19 cellular contexts compared by ENCODE assay signal in the genomic region with DNA sequence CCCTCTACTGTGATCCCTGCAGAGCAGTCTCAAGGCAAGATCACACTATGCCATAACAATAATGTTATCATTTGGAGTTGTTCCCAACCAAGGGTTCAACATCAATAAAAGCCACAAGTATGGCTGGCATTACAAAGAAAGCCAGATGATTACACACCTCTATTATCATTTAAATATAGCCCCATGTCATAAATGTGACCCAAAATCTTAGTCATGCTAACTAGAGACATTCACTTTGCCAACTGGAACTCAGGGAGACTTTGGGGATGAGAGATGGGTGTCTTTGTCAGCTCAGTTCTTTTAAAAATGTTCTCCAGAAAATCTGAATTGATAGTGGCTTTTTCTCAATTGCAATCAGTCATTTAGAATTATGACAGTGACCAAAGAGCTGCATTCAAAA. TPM values are rescaled to one million over a fixed set of nuclear protein-coding genes. Genes with fewer than 3 reads are reported as not detected.
DNase-seq lines count a peak whose midpoint lies in the region; ATAC-seq, FAIRE-seq and TF ChIP-seq lines count a peak whose summit lies in the region.
"Had no signal": no experiment of that assay in that cellular context is flagged by ENCODE, and none has a peak within 500 bp of the region (broad histone marks: within the 10 kb centered on the region; RNA-seq: fewer than 3 reads in every experiment).

No MANE protein-coding gene starts in this region.

- no peak overlapping the region for H2AFZ ChIP-seq in endothelial cell of umbilical vein (ENCODE audit: low read depth, low read length)

- H3K9ac ChIP-seq in endothelial cell of umbilical vein (replicated peaks; ENCODE audit: extremely low read depth, insufficient read depth, low read length): no peak overlapping the region

- ATAC-seq in GM18520 (IDR thresholded peaks at IDR 0.05; ENCODE audit: unreplicated experiment): no peak
- ATAC-seq: A549 had no signal

- TF ChIP-seq POLR2A in endothelial cell of umbilical vein (IDR thresholded peaks at IDR 0.05; ENCODE audit: low read depth, low read length) (no peak), thyroid gland (IDR thresholded peaks at IDR 0.05) (no peak)

- H3K27ac ChIP-seq in endothelial cell of umbilical vein (ENCODE audit: insufficient read depth, low read depth, low read length) (no peak overlapping the region), thyroid gland (peak overlapping the region; percentile 4 to 51 (median 8))
- H3K27ac ChIP-seq: A549, C4-2B had no signal

- H3K27me3 ChIP-seq in endothelial cell of umbilical vein (ENCODE audit: control insufficient read depth in 2 of 2, insufficient read depth in 2 of 2, low read length in 2 of 2): no peaks in the 10 kb centered on the region
- no peaks in the 10 kb centered on the region for H3K27me3 ChIP-seq in thyroid gland

- CTCF ChIA-PET in endothelial cell of umbilical vein (lab: Charles Lee): interaction anchor here (0.7 to 3.4 kb wide), 9 partner anchors 9 to 171 kb away, joined by 3 to 78 read pairs (median 3); no protein-coding TSS in a partner anchor

- POLR2A ChIA-PET in endothelial cell of umbilical vein (lab: Charles Lee): no interaction called here

- TF ChIP-seq CTCF in endothelial cell of umbilical vein (IDR thresholded peaks at IDR 0.05; ENCODE audit: extremely low read depth in 1 of 2, insufficient read depth in 1 of 2, low read depth in 1 of 2, low read length in 2 of 2) (no peak), thyroid gland (IDR thresholded peaks at IDR 0.05) (no peak)

- peak overlapping the region; percentile 32 for H3K4me2 ChIP-seq in endothelial cell of umbilical vein (ENCODE audit: insufficient read depth, low read length)
- H3K4me2 ChIP-seq: A549 had no signal

- no peaks in the 10 kb centered on the region for H4K20me1 ChIP-seq in endothelial cell of umbilical vein (replicated peaks; ENCODE audit: control insufficient read depth, extremely low read depth, insufficient read depth, low read length)

- H3K9me1 ChIP-seq in endothelial cell of umbilical vein (replicated peaks; ENCODE audit: control insufficient read depth, extremely low read depth, insufficient read depth, low read length): no peaks in the 10 kb centered on the region

- intact Hi-C loops in endothelial cell of umbilical vein (cut with micrococcal nuclease): loop anchor here (1.0 to 2.0 kb wide), 6 partner anchors 45 to 194 kb away; no protein-coding TSS in a partner anchor
- intact Hi-C loops in thyroid gland (cut with DNase I): loop anchor here (5.0 kb wide), 1 partner anchor 161 kb away; no protein-coding TSS in a partner anchor

- no peak overlapping the region for H3K4me3 ChIP-seq in endothelial cell of umbilical vein (replicated peaks in 1 of 3; ENCODE audit: insufficient read depth in 1 of 3, low read depth in 1 of 3, low read length in 3 of 3)
- H3K4me3 ChIP-seq in thyroid gland (replicated peaks in 1 of 3): no peak overlapping the region
- H3K4me3 ChIP-seq: A549 had no signal

- peak; percentile 23 for DNase-seq in NCI-H345 (lab: John Stamatoyannopoulos, UW)
- DNase-seq in NCI-H345 treated with DMSO at 0.1 percent for 48 hours (lab: John Stamatoyannopoulos, UW; ENCODE audit: unreplicated experiment): no peak
- peak; percentile 5 for DNase-seq in M059J (ENCODE audit: low read depth)
- DNase-seq in endothelial cell of umbilical vein (ENCODE audit: low read depth, low spot score): no peak
- no peak for DNase-seq in thyroid gland
- DNase-seq in MV-4-11 (lab: John Stamatoyannopoulos, UW): no peak
- no peak for DNase-seq in SHP77 (lab: John Stamatoyannopoulos, UW)
- DNase-seq: HFFc6; NCI-H1436 treated with DMSO at 0.1 percent for 48 hours; NCI-H2081 treated with DMSO at 0.1 percent for 48 hours; NCI-H2227 treated with DMSO at 0.1 percent for 48 hours; NCI-H526; NK-92 treated with Interleukin-12 subunit alpha and Interleukin-12 subunit beta, amount 100 ng/mL, for 24 hours; SIG-M5 had no signal

- no peaks in the 10 kb centered on the region for H3K36me3 ChIP-seq in endothelial cell of umbilical vein (ENCODE audit: control insufficient read depth in 2 of 2, extremely low read depth in 1 of 2, insufficient read depth in 2 of 2, low read length in 2 of 2)
- H3K36me3 ChIP-seq in thyroid gland: no peaks in the 10 kb centered on the region

- peaks cover 26% of the 10 kb centered on the region for H3K4me1 ChIP-seq in endothelial cell of umbilical vein (ENCODE audit: control insufficient read depth, extremely low read depth, insufficient read depth, low read length)
- H3K4me1 ChIP-seq in thyroid gland: peaks cover 46 to 56% of the 10 kb centered on the region in 2 donors
- H3K4me1 ChIP-seq: A549 had no signal

- no peak for FAIRE-seq in endothelial cell of umbilical vein (lab: Jason Lieb, UNC)
- FAIRE-seq: GM12891, GM18507 had no signal

- dilution Hi-C loops in endothelial cell of umbilical vein (cut with MboI; ENCODE audit: extremely low pct_ligation_motif_present, low sequenced_read_pairs): no loop called here

- no peaks in the 10 kb centered on the region for H3K9me3 ChIP-seq in endothelial cell of umbilical vein (replicated peaks; ENCODE audit: control insufficient read depth, insufficient read depth, low read length)
- no peaks in the 10 kb centered on the region for H3K9me3 ChIP-seq in thyroid gland
- H3K9me3 ChIP-seq: A549 had no signal

- no peaks in the 10 kb centered on the region for H3K79me2 ChIP-seq in endothelial cell of umbilical vein (ENCODE audit: control insufficient read depth, insufficient read depth, low read length)

- no TSS peak for BruUV-seq in endothelial cell of umbilical vein (replicated peaks; lab: Mats Ljungman, UMichigan)

TF ChIP-seq in endothelial cell of umbilical vein, 7 proteins besides CTCF, POLR2A, EP300 and RAD21:
- TF ChIP-seq MYC (IDR thresholded peaks at IDR 0.05; ENCODE audit: low read depth, low read length): no peak
- no peak for TF ChIP-seq JUN (IDR thresholded peaks at IDR 0.05; ENCODE audit: borderline replicate concordance, insufficient read depth, insufficient read length, low read depth)
- no peak for TF ChIP-seq EZH2 (IDR thresholded peaks at IDR 0.05; ENCODE audit: borderline replicate concordance, low read depth, low read length, severe bottlenecking)
- TF ChIP-seq MAX (IDR thresholded peaks at IDR 0.05; ENCODE audit: insufficient read depth, insufficient read length): no peak
TF ChIP-seq in endothelial cell of umbilical vein: peak in this region for 0.

RNA-seq across cellular contexts. Expression of gene RALGAPA2, which starts 46.5 kb away (rescaled TPM):
- 9.5 and 12.0 TPM in 2 replicates for total RNA-seq in M059J (2014; rRNA removed; shearing (Covaris generic))
- 39.7 and 46.8 TPM in 2 replicates for total RNA-seq in endothelial cell of umbilical vein
- 8.1 and 10.0 TPM in 2 replicates for polyA plus RNA-seq in endothelial cell of umbilical vein
- polyA plus RNA-seq in endothelial cell of umbilical vein (2011; cell fraction: cytosol; rRNA removed): 9.7 and 9.9 TPM in 2 replicates
- 34.7 and 38.6 TPM in 2 replicates for polyA plus RNA-seq in endothelial cell of umbilical vein (2011; cell fraction: nucleus; rRNA removed)
- polyA plus RNA-seq in endothelial cell of umbilical vein (2012): 14.3 and 14.9 TPM in 2 replicates
- 45.8 and 48.3 TPM in 2 replicates for polyA minus RNA-seq in endothelial cell of umbilical vein
- polyA minus RNA-seq in endothelial cell of umbilical vein (2011; cell fraction: cytosol; rRNA and poly(A)+ RNA removed): 3.3 TPM
- 92.9 and 113 TPM in 2 replicates for polyA minus RNA-seq in endothelial cell of umbilical vein (2011; cell fraction: nucleus; rRNA and poly(A)+ RNA removed)
- 100 to 1,000 TPM in 1 of 4 donors, 10 to 100 TPM in 3; 89.7 to 126 (median 97.8) TPM for total RNA-seq in thyroid gland

Comparison
In these comparisons a context has a peak if more than half of its experiments do, and no peak if none do; other contexts are left out.
1. DNase-seq: peak in NCI-H345 (single experiment) and M059J (single experiment); none in NCI-H345 treated with DMSO at 0.1 percent for 48 hours (single experiment), endothelial cell of umbilical vein (single experiment), thyroid gland (0 of 2), MV-4-11 (single experiment) and SHP77 (0 of 2).